12 cellular contexts compared by ENCODE assay signal in the genomic region with DNA sequence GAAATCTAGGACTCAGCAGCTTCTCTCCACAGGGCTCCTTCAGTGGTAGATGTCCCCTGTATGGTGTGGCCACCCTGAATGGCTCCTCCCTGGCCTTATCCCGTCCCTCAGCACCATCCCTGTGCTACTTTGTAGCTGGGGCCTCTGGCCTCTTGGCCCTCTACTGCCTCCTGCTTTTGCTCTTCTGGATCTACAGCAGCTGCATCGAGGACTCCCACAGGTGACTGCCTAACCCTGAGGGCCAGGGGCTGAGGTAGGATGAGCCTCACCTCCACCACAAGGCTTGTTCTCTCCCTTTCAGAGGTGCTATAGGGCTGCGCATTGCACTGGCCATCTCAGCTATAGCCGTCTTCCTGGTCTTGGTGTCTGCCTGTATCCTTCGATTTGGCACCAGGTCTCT. TPM values are rescaled to one million over a fixed set of nuclear protein-coding genes. Genes with fewer than 3 reads are reported as not detected.
DNase-seq lines count a peak whose midpoint lies in the region; ATAC-seq and TF ChIP-seq lines count a peak whose summit lies in the region.
"Had no signal": no experiment of that assay in that cellular context is flagged by ENCODE, and none has a peak within 500 bp of the region (broad histone marks: within the 10 kb centered on the region; RNA-seq: fewer than 3 reads in every experiment).

No MANE protein-coding gene starts in this region.

- no peak overlapping the region for H2AFZ ChIP-seq in SU-DHL-6 (ENCODE audit: low read depth, low read length, severe bottlenecking)

- TF ChIP-seq CTCF in left ventricle myocardium inferior (IDR thresholded peaks at IDR 0.05; ENCODE audit: borderline replicate concordance): no peak
- TF ChIP-seq CTCF in SU-DHL-6 (IDR thresholded peaks at IDR 0.05; ENCODE audit: insufficient read depth, low read length, poor library complexity, severe bottlenecking): no peak
- TF ChIP-seq CTCF in transverse colon (IDR thresholded peaks at IDR 0.05): no peak

- H3K4me1 ChIP-seq in left ventricle myocardium inferior: peaks cover 84% of the 10 kb centered on the region
- peaks cover 24 to 53% (median 43%) of the 10 kb centered on the region in 4 donors for H3K4me1 ChIP-seq in transverse colon
- peaks cover 9% of the 10 kb centered on the region for H3K4me1 ChIP-seq in HAP-1

- H3K79me2 ChIP-seq in SU-DHL-6 (ENCODE audit: insufficient read depth, low read length): peaks cover 37% of the 10 kb centered on the region

- no peaks in the 10 kb centered on the region for H4K20me1 ChIP-seq in SU-DHL-6 (ENCODE audit: low read depth, low read length)

- H3K4me2 ChIP-seq in SU-DHL-6 (ENCODE audit: low read depth, low read length, poor library complexity, severe bottlenecking): peak overlapping the region; percentile 33

- no peaks in the 10 kb centered on the region for H3K9me2 ChIP-seq in SU-DHL-6 (replicated peaks; ENCODE audit: insufficient read depth, low read length)

- in situ Hi-C loops in transverse colon (cut with MboI; ENCODE audit: low pct_ligation_motif_present in 1 of 4, low pct_unique_long_range_greater_than_20kb in 1 of 4, low sequenced_read_pairs in 3 of 4): loop anchor here in 3 of 4 donors (5.0 to 10.0 kb wide), 2 partner anchors 73 to 76 kb away; no protein-coding TSS in a partner anchor
- in situ Hi-C loops in HAP-1 (cut with MboI; ENCODE audit: low sequenced_read_pairs): no loop called here

- H3K9ac ChIP-seq in SU-DHL-6 (ENCODE audit: low read length): peak overlapping the region; percentile 2; the same call in 1 of the 2 replicates

- H3K36me3 ChIP-seq in left ventricle myocardium inferior (peaks cover 42% of the 10 kb centered on the region), SU-DHL-6 (ENCODE audit: low read length) (peaks cover 4% of the 10 kb centered on the region; the same call in 1 of the 2 replicates), transverse colon (peaks cover 0 to 20% (median 2%) of the 10 kb centered on the region in 4 donors), HAP-1 (replicated peaks) (peaks cover 52% of the 10 kb centered on the region)

- H3K4me3 ChIP-seq in left ventricle myocardium inferior (peak overlapping the region; percentile 99), SU-DHL-6 (ENCODE audit: insufficient read depth, low read length, poor library complexity, severe bottlenecking) (no peak overlapping the region), transverse colon (no peak overlapping the region), HAP-1 (no peak overlapping the region)

- ATAC-seq in Right ventricle myocardium superior (ENCODE audit: poor library complexity): no peak

- H3K27me3 ChIP-seq in left ventricle myocardium inferior (ENCODE audit: low read depth): no peaks in the 10 kb centered on the region
- H3K27me3 ChIP-seq in SU-DHL-6 (ENCODE audit: low read length): no peaks in the 10 kb centered on the region
- H3K27me3 ChIP-seq in transverse colon: no peaks in the 10 kb centered on the region
- H3K27me3 ChIP-seq in HAP-1 (ENCODE audit: low read depth): no peaks in the 10 kb centered on the region
- H3K27me3 ChIP-seq: upper lobe of left lung had no signal

- no peak for TF ChIP-seq EP300 in transverse colon (IDR thresholded peaks at IDR 0.05; ENCODE audit: low read depth)

- H3K9me3 ChIP-seq in left ventricle myocardium inferior (replicated peaks) (no peaks in the 10 kb centered on the region), SU-DHL-6 (ENCODE audit: insufficient read depth, low read length) (no peaks in the 10 kb centered on the region), transverse colon (no peaks in the 10 kb centered on the region), HAP-1 (no peaks in the 10 kb centered on the region)
- H3K9me3 ChIP-seq: upper lobe of left lung had no signal

- no peak for TF ChIP-seq POLR2A in transverse colon (IDR thresholded peaks at IDR 0.05)

- peaks cover 31% of the 10 kb centered on the region for H3F3A ChIP-seq in SU-DHL-6 (ENCODE audit: insufficient read depth)

- intact Hi-C loops in left ventricle myocardium inferior (cut with micrococcal nuclease) (loop anchor here (5.0 kb wide), 1 partner anchor 73 kb away; no protein-coding TSS in a partner anchor), Right ventricle myocardium superior (cut with DNase I) (no loop called here), transverse colon (cut with DNase I; ENCODE audit: low total_unique reads) (no loop called here)

- 50 to 77% methylated on average over 2 to 5 of the region's 5 CpGs for WGBS in transverse colon (ENCODE audit: low coverage in 1 of 2), 2 donors

- DNase-seq in left ventricle myocardium inferior (no peak), Right ventricle myocardium superior (no peak), epithelial cell of prostate (ENCODE audit: low read depth, low spot score) (no peak), transverse colon (no peak), SW480 (ENCODE audit: low spot score) (no peak), HAP-1 (ENCODE audit: low spot score in 2 of 2) (no peak), mesenteric fat pad (ENCODE audit: low spot score) (no peak)
- DNase-seq: activated CD4-positive, alpha-beta T cell treated with anti-CD3 and anti-CD28 coated beads, Interleukin-2, amount 50 U/mL, for 1 hour; NCI-H526; stimulated activated CD4-positive, alpha-beta T cell treated with anti-CD3 and anti-CD28 coated beads, Interleukin-2, amount 100 ng/mL, for 24 hours; upper lobe of left lung had no signal

- H3K27ac ChIP-seq in left ventricle myocardium inferior (replicated peaks) (peak overlapping the region; percentile 100), SU-DHL-6 (ENCODE audit: low read depth, low read length) (peak overlapping the region; percentile 11; the same call in 1 of the 2 replicates), epithelial cell of prostate (peak overlapping the region; percentile 96), transverse colon (peak overlapping the region in 3 of 4 donors; percentile 96 to 100 (median 98))

RNA-seq across cellular contexts. Expression of a gene that starts 1.8 kb away (rescaled TPM):
- total RNA-seq in left ventricle myocardium inferior: 20.5 TPM
- total RNA-seq in Right ventricle myocardium superior: 17.1 TPM
- total RNA-seq in transverse colon: 100 to 1,000 TPM in 2 of 4 donors, 10 to 100 TPM in 2; 65.9 to 112 (median 89.8) TPM
- 30.6 TPM for total RNA-seq in mesenteric fat pad

RNA-seq across cellular contexts. Expression of a gene that starts 2.8 kb away (rescaled TPM):
- total RNA-seq in left ventricle myocardium inferior (24.1 TPM), Right ventricle myocardium superior (17.4 TPM), transverse colon (10 to 100 TPM; 10.1 to 42.1 (median 29.6) TPM), mesenteric fat pad (14.7 TPM)

RNA-seq across cellular contexts. Expression of a gene that starts 16.2 kb away (rescaled TPM):
- total RNA-seq in left ventricle myocardium inferior (43.2 TPM), Right ventricle myocardium superior (40.1 TPM), transverse colon (100 to 1,000 TPM in 1 of 4 donors, 10 to 100 TPM in 3; 38.2 to 134 (median 60.0) TPM), mesenteric fat pad (77.6 TPM)

RNA-seq across cellular contexts. Expression of a gene that starts 17.8 kb away (rescaled TPM):
- total RNA-seq in left ventricle myocardium inferior (8.0 TPM), Right ventricle myocardium superior (9.2 TPM), transverse colon (100 to 1,000 TPM in 1 of 4 donors, 10 to 100 TPM in 3; 18.9 to 234 (median 22.8) TPM), mesenteric fat pad (22.3 TPM)

RNA-seq across cellular contexts. Expression of a gene that starts 27.6 kb away (rescaled TPM):
- total RNA-seq in left ventricle myocardium inferior (43.4 TPM), Right ventricle myocardium superior (36.8 TPM), transverse colon (10 to 100 TPM in 2 of 4 donors, 1 to 10 TPM in 2; 1.2 to 28.5 (median 14.1) TPM), mesenteric fat pad (44.7 TPM)

Comparison
In these comparisons a context has a peak if more than half of its experiments do, and no peak if none do; other contexts are left out.
1. H3K27ac ChIP-seq: peak in every context shown above with its lines; median percentile 100 in left ventricle myocardium inferior; 98 in transverse colon; 96 in epithelial cell of prostate; 11 in SU-DHL-6.